ENCODE assay signal across 8 cellular contexts in the genomic region with DNA sequence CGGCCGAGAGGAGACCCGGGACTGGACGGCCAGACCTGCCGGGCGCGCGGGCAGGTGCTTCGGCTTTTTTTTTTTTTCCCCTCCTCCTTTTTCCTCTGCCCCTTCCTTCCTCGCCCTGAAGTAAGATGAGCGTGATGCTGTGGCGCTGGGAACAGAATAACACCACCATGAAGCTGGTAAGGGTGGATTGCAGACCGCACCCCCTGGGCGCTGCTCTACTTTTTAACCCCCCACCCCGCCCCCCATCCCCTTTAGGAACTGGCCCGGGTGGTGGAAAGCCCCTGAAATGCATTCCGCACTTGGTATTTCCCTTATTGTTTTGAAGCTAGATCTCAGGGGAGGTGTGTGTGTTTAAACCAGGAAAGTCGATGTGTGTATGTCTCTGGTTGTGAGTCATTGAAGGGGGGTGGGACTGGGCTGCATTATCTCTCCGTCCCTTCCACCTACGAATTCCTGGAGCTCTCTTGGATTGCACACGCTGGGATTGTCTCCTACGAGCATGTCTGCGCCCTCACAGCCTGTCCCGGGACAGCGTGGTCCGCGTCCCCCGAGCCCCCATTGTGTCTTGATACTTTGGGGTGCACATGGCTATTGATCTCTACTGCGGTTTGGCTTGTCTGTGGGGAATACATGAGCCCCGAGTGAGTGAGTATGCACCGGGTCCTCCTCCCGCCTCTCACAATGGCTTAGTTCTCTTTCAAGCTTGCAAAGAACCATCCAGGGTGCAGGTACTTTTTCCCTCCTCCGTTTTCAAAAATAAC.
DNase-seq lines count a peak whose midpoint lies in the region; TF ChIP-seq lines count a peak whose summit lies in the region.

No MANE protein-coding gene starts in this region.

- H3K36me3 Mint-ChIP-seq in activated naive CD4-positive, alpha-beta T cell treated with anti-CD3 and anti-CD28 coated beads, Interleukin-2, amount 50 U/mL, for 24 hours, result no peaks in the 10 kb centered on the region
- H3K36me3 Mint-ChIP-seq in neural crest cell (ENCODE audit: low read depth), result no peaks in the 10 kb centered on the region

- peaks cover 4% of the 10 kb centered on the region for H3K4me1 Mint-ChIP-seq in activated naive CD4-positive, alpha-beta T cell treated with anti-CD3 and anti-CD28 coated beads, Interleukin-2, amount 50 U/mL, for 24 hours
- peaks cover 63% of the 10 kb centered on the region for H3K4me1 Mint-ChIP-seq in neural crest cell

- peak overlapping the region; percentile 38 for H3K4me3 ChIP-seq in HFF-Myc (replicated peaks; ENCODE audit: low read depth, low read length)
- H3K4me3 ChIP-seq in OCI-LY3 (ENCODE audit: low read length), result peak overlapping the region; percentile 80
- H3K4me3 ChIP-seq in esophagus squamous epithelium, result peak overlapping the region; percentile 35 to 72 (median 45)

- H3K9me3 Mint-ChIP-seq in activated naive CD4-positive, alpha-beta T cell treated with anti-CD3 and anti-CD28 coated beads, Interleukin-2, amount 50 U/mL, for 24 hours, result no peaks in the 10 kb centered on the region
- H3K9me3 Mint-ChIP-seq in neural crest cell, result no peaks in the 10 kb centered on the region

- peak overlapping the region; percentile 94 for H3K4me2 ChIP-seq in OCI-LY3 (ENCODE audit: low read length)

- H3K4me3 Mint-ChIP-seq in activated naive CD4-positive, alpha-beta T cell treated with anti-CD3 and anti-CD28 coated beads, Interleukin-2, amount 50 U/mL, for 24 hours, result peak overlapping the region; percentile 42
- H3K4me3 Mint-ChIP-seq in neural crest cell, result peak overlapping the region; percentile 89

- 3 to 17% methylated on average over 22 to 27 of the region's 33 CpGs for WGBS in esophagus squamous epithelium, 2 donors

- H3K27ac ChIP-seq in OCI-LY3 (ENCODE audit: low read length) (no peak overlapping the region), esophagus squamous epithelium (peak overlapping the region in 2 of 4 donors; percentile 12 to 16)

- H3K27me3 Mint-ChIP-seq in activated naive CD4-positive, alpha-beta T cell treated with anti-CD3 and anti-CD28 coated beads, Interleukin-2, amount 50 U/mL, for 24 hours, result peaks cover 45% of the 10 kb centered on the region
- peaks cover 44% of the 10 kb centered on the region for H3K27me3 Mint-ChIP-seq in neural crest cell (ENCODE audit: low read depth)

- TF ChIP-seq POLR2A in esophagus squamous epithelium (IDR thresholded peaks at IDR 0.05), result no peak

- TF ChIP-seq CTCF in HFF-Myc (IDR thresholded peaks at IDR 0.05; ENCODE audit: low read depth, low read length, missing control alignments) (no peak), OCI-LY3 (IDR thresholded peaks at IDR 0.05; ENCODE audit: low read depth, low read length) (no peak), esophagus squamous epithelium (IDR thresholded peaks at IDR 0.05) (no peak), neural crest cell (conservative IDR thresholded peaks at IDR 0.05) (no peak)

- H3K27me3 ChIP-seq in OCI-LY3 (ENCODE audit: low read depth, low read length) (peaks cover 13% of the 10 kb centered on the region), esophagus squamous epithelium (peaks cover 0 to 23% (median 0%) of the 10 kb centered on the region in 4 donors)

- H4K20me1 ChIP-seq in OCI-LY3 (ENCODE audit: insufficient read depth, low read length), result no peaks in the 10 kb centered on the region

- H3K36me3 ChIP-seq in OCI-LY3 (replicated peaks; ENCODE audit: low read depth, low read length) (no peaks in the 10 kb centered on the region), esophagus squamous epithelium (no peaks in the 10 kb centered on the region)

- H3K9me3 ChIP-seq in OCI-LY3 (ENCODE audit: insufficient read depth, low read length) (no peaks in the 10 kb centered on the region), esophagus squamous epithelium (no peaks in the 10 kb centered on the region)

- H3K79me2 ChIP-seq in OCI-LY3 (ENCODE audit: low read length), result no peaks in the 10 kb centered on the region

- no peak for DNase-seq in activated naive CD4-positive, alpha-beta T cell treated with anti-CD3 and anti-CD28 coated beads, Interleukin-2, amount 50 U/mL, for 16 hours
- DNase-seq in HFF-Myc (ENCODE audit: extremely low read depth, low read depth), result no peak
- DNase-seq in esophagus squamous epithelium (lab: John Stamatoyannopoulos, UW), result no peak
- no peak for DNase-seq in neural crest cell (ENCODE audit: low read depth, low spot score)
- DNase-seq in NK-92 (lab: John Stamatoyannopoulos, UW; ENCODE audit: unreplicated experiment), result no peak
- DNase-seq in stimulated activated CD4-positive, alpha-beta T cell treated with anti-CD3 and anti-CD28 coated beads, Interleukin-1b, Interleukin-23, amount 100 ng/mL, for 48 hours, result no peak

- H3K4me1 ChIP-seq in OCI-LY3 (ENCODE audit: low read length), result peaks cover 13% of the 10 kb centered on the region
- peaks cover 8 to 28% (median 13%) of the 10 kb centered on the region in 3 donors for H3K4me1 ChIP-seq in esophagus squamous epithelium

- no peak overlapping the region for H3K27ac Mint-ChIP-seq in activated naive CD4-positive, alpha-beta T cell treated with anti-CD3 and anti-CD28 coated beads, Interleukin-2, amount 50 U/mL, for 24 hours
- H3K27ac Mint-ChIP-seq in neural crest cell (ENCODE audit: unreplicated experiment), result peak overlapping the region; percentile 63

- intact Hi-C loops in esophagus squamous epithelium (cut with DNase I), result no loop called here

- H3K9ac ChIP-seq in OCI-LY3 (ENCODE audit: low read length), result peak overlapping the region; percentile 57

- peak overlapping the region; percentile 54 for H2AFZ ChIP-seq in OCI-LY3 (ENCODE audit: low read depth, low read length)
